Comparison of ENCODE assay signal across 8 cellular contexts in the genomic region with DNA sequence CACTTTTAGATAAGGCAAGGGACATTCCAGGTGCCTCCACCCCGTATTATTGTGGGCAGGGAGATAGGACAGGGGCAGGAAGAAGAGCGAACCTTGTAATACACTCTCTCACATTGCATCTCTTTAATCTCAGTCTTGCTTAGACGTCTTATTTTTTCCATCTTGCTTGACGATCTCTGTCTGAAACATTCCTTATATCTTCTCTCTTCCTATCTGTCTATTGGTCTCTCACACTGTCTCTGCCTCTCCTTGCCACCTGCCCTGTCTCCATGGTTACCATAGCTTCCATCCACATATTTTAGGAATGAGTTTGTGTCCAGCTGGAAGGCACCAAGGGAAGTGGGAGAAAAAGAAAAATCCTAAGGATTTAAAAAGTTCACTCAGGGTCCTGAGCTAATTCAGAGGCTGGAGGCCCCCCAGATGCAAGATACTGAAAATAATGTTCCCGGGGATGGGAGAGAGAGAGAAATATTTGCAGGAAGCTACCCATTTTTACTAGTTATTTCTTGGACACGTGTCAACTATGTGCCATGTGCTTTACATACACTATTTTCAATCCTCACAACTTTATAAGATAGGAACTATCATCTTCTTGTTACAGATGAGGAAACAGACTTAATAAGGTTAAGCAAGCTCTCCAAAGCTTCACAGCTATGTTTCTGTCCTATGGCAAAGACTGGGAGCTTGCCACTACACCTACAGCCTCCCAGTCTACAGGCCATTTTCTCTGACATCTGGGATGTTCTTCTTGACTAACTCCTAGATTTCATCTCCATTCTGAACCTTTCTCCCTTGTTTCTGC. TPM values are rescaled to one million over a fixed set of nuclear protein-coding genes. Genes with fewer than 3 reads are reported as not detected.
DNase-seq lines count a peak whose midpoint lies in the region; ATAC-seq and TF ChIP-seq lines count a peak whose summit lies in the region.

No MANE protein-coding gene starts in this region.

- no peak for TF ChIP-seq CTCF in C4-2B (conservative IDR thresholded peaks at IDR 0.05)

- H3K36me3 Mint-ChIP-seq in activated T-helper 2 cell treated with anti-CD3 and anti-CD28 coated beads, Interferon-gamma antibody, Interleukin-2, Interleukin-4, amounts not matched to agents 10 μg/mL and 5 μg/mL and 100 μg/mL, durations not matched to agents 14 hours and 24 hours and 36 hours (ENCODE audit: low read depth) = peaks cover 16% of the 10 kb centered on the region

- DNase-seq in HT-29 (ENCODE audit: low spot score) (peak; percentile 51), substantia nigra (lab: John Stamatoyannopoulos, UW) (peak in 1 of 49 donors; percentile 5), NCI-H1048 (lab: John Stamatoyannopoulos, UW) (no peak)
- DNase-seq in activated T-helper 2 cell treated with anti-CD3 and anti-CD28 coated beads, Interferon-gamma antibody, Interleukin-2, Interleukin-4, amounts not matched to agents 10 μg/mL and 5 μg/mL and 100 μg/mL, durations not matched to agents 14 hours and 24 hours and 36 hours (ENCODE audit: low spot score) = no peak

- H3K27me3 Mint-ChIP-seq in activated T-helper 2 cell treated with anti-CD3 and anti-CD28 coated beads, Interferon-gamma antibody, Interleukin-2, Interleukin-4, amounts not matched to agents 10 μg/mL and 5 μg/mL and 100 μg/mL, durations not matched to agents 14 hours and 24 hours and 36 hours (ENCODE audit: low read depth) = no peaks in the 10 kb centered on the region

- H3K9me3 ChIP-seq in iPS-18c (ENCODE audit: control insufficient read depth, insufficient read depth, low read length) = no peaks in the 10 kb centered on the region

- ATAC-seq in HG02623 (IDR thresholded peaks at IDR 0.05; ENCODE audit: unreplicated experiment) = no peak
- no peak for ATAC-seq in HG03469 (IDR thresholded peaks at IDR 0.05; ENCODE audit: unreplicated experiment)

- H3K9me3 Mint-ChIP-seq in activated T-helper 2 cell treated with anti-CD3 and anti-CD28 coated beads, Interferon-gamma antibody, Interleukin-2, Interleukin-4, amounts not matched to agents 10 μg/mL and 5 μg/mL and 100 μg/mL, durations not matched to agents 14 hours and 24 hours and 36 hours = peaks cover 15% of the 10 kb centered on the region

- H3K27ac ChIP-seq in C4-2B (peak overlapping the region; percentile 64), substantia nigra (ENCODE audit: low read depth, low read length, poor library complexity, severe bottlenecking) (peak overlapping the region; percentile 86)

- H3K4me3 Mint-ChIP-seq in activated T-helper 2 cell treated with anti-CD3 and anti-CD28 coated beads, Interferon-gamma antibody, Interleukin-2, Interleukin-4, amounts not matched to agents 10 μg/mL and 5 μg/mL and 100 μg/mL, durations not matched to agents 14 hours and 24 hours and 36 hours (ENCODE audit: low read depth) = peak overlapping the region; percentile 90

- peaks cover 49% of the 10 kb centered on the region for H3K4me1 Mint-ChIP-seq in activated T-helper 2 cell treated with anti-CD3 and anti-CD28 coated beads, Interferon-gamma antibody, Interleukin-2, Interleukin-4, amounts not matched to agents 10 μg/mL and 5 μg/mL and 100 μg/mL, durations not matched to agents 14 hours and 24 hours and 36 hours (ENCODE audit: low read depth)

- intact Hi-C loops in activated T-helper 2 cell treated with anti-CD3 and anti-CD28 coated beads, Interferon-gamma antibody, Interleukin-2, Interleukin-4, amounts not matched to agents 10 μg/mL and 5 μg/mL and 100 μg/mL, durations not matched to agents 14 hours and 24 hours and 36 hours (cut with micrococcal nuclease) = loop anchor here (1.0 to 5.0 kb wide), 4 partner anchors 16 to 75 kb away; a partner anchor contains a TSS

- H3K27ac Mint-ChIP-seq in activated T-helper 2 cell treated with anti-CD3 and anti-CD28 coated beads, Interferon-gamma antibody, Interleukin-2, Interleukin-4, amounts not matched to agents 10 μg/mL and 5 μg/mL and 100 μg/mL, durations not matched to agents 14 hours and 24 hours and 36 hours = peak overlapping the region; percentile 81

- peak overlapping the region; percentile 71; the same call in 1 of the 2 replicates for H3K4me3 ChIP-seq in iPS-18c (ENCODE audit: insufficient read depth, low read depth, low read length)

RNA-seq across cellular contexts. Expression of a gene that starts 1.0 kb away (rescaled TPM):
- 0.20 and 1.9 TPM in 2 replicates for total RNA-seq in HT-29 (2014; rRNA removed; shearing (Covaris generic))
- total RNA-seq in activated T-helper 2 cell treated with anti-CD3 and anti-CD28 coated beads, Interferon-gamma antibody, Interleukin-2, Interleukin-4, amounts not matched to agents 10 μg/mL and 5 μg/mL and 100 μg/mL, durations not matched to agents 14 hours and 24 hours and 36 hours = 4.1 TPM in 2 replicates

RNA-seq across cellular contexts. Expression of a gene that starts 1.1 kb away (rescaled TPM):
- total RNA-seq in HT-29 (2014; rRNA removed; shearing (Covaris generic)) = 7.1 and 7.4 TPM in 2 replicates
- total RNA-seq in activated T-helper 2 cell treated with anti-CD3 and anti-CD28 coated beads, Interferon-gamma antibody, Interleukin-2, Interleukin-4, amounts not matched to agents 10 μg/mL and 5 μg/mL and 100 μg/mL, durations not matched to agents 14 hours and 24 hours and 36 hours = 13.2 and 14.7 TPM in 2 replicates

RNA-seq across cellular contexts. Expression of a gene that starts 5.6 kb away (rescaled TPM):
- total RNA-seq in HT-29 (2014; rRNA removed; shearing (Covaris generic)) = 2.5 and 3.0 TPM in 2 replicates
- 38.1 and 39.4 TPM in 2 replicates for total RNA-seq in activated T-helper 2 cell treated with anti-CD3 and anti-CD28 coated beads, Interferon-gamma antibody, Interleukin-2, Interleukin-4, amounts not matched to agents 10 μg/mL and 5 μg/mL and 100 μg/mL, durations not matched to agents 14 hours and 24 hours and 36 hours

RNA-seq across cellular contexts. Expression of a gene that starts 33.0 kb away (rescaled TPM):
- total RNA-seq in HT-29 (2014; rRNA removed; shearing (Covaris generic)) = 30.1 and 46.6 TPM in 2 replicates
- 37.8 and 39.1 TPM in 2 replicates for total RNA-seq in activated T-helper 2 cell treated with anti-CD3 and anti-CD28 coated beads, Interferon-gamma antibody, Interleukin-2, Interleukin-4, amounts not matched to agents 10 μg/mL and 5 μg/mL and 100 μg/mL, durations not matched to agents 14 hours and 24 hours and 36 hours

RNA-seq across cellular contexts. Expression of a gene that starts 36.1 kb away (rescaled TPM):
- 88.3 and 93.5 TPM in 2 replicates for total RNA-seq in HT-29 (2014; rRNA removed; shearing (Covaris generic))
- 270 and 287 TPM in 2 replicates for total RNA-seq in activated T-helper 2 cell treated with anti-CD3 and anti-CD28 coated beads, Interferon-gamma antibody, Interleukin-2, Interleukin-4, amounts not matched to agents 10 μg/mL and 5 μg/mL and 100 μg/mL, durations not matched to agents 14 hours and 24 hours and 36 hours
